ENCODE assay signal across 18 cellular contexts in the genomic region with DNA sequence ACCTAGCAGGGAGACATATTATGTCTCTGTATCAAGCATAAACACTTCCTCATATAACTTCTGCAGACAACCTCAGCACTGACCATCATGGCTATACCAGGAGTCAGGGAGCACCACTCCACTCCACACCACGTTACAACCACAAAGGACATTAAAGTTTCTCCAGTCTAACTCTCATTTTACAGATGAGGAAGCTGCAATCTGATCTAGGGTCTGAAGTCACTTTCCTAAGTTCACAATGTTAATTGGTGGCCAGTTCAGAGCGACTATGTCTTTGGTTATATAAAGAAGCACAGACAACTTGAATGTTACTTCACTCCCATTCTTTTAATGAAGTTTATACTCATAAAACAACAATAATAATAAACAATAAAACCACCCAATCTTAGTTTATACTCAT.
DNase-seq lines count a peak whose midpoint lies in the region; ATAC-seq and TF ChIP-seq lines count a peak whose summit lies in the region.
"Had no signal": no experiment of that assay in that cellular context is flagged by ENCODE, and none has a peak within 500 bp of the region (broad histone marks: within the 10 kb centered on the region; RNA-seq: fewer than 3 reads in every experiment).

No MANE protein-coding gene starts in this region.

- TF ChIP-seq RAD21 in IMR-90 (IDR thresholded peaks at IDR 0.05; ENCODE audit: low read length): no peak

- WGBS in IMR-90 (ENCODE audit: extremely low coverage in 2 of 2, insufficient read length in 1 of 2), 2 experiments: no CpG with 5 or more reads among the region's 2 CpGs

- BruUV-seq in IMR-90 (replicated peaks; lab: Mats Ljungman, UMichigan): no TSS peak

- H3K4me3 ChIP-seq in IMR-90 (ENCODE audit: insufficient read depth, low read depth, low read length) (no peak overlapping the region), OCI-LY1 (ENCODE audit: low read depth, low read length, poor library complexity, severe bottlenecking) (no peak overlapping the region), fibroblast of villous mesenchyme (ENCODE audit: low read depth, low read length) (no peak overlapping the region), GM23338 (no peak overlapping the region)
- H3K4me3 ChIP-seq: GM12878 had no signal

- no peaks in the 10 kb centered on the region for H3K9me2 ChIP-seq in OCI-LY1 (ENCODE audit: low read depth, low read length)
- H3K9me2 ChIP-seq in GM23338 (ENCODE audit: insufficient read depth): no peaks in the 10 kb centered on the region

- peak overlapping the region in 1 of 2 experiments; percentile 43; a peak in 1 of 4 replicates for H4K8ac ChIP-seq in IMR-90 (ENCODE audit: low read depth in 2 of 2, low read length in 2 of 2)

- TF ChIP-seq POLR2A in IMR-90 (IDR thresholded peaks at IDR 0.05; ENCODE audit: low read depth, low read length): no peak

- in situ Hi-C loops in IMR-90 (cut with MboI; ENCODE audit: low sequenced_read_pairs) (no loop called here), GM13976 (cut with MboI; ENCODE audit: low sequenced_read_pairs, unreplicated experiment) (no loop called here)

- H3K9ac ChIP-seq in IMR-90 (ENCODE audit: low read depth, low read length): no peak overlapping the region
- H3K9ac ChIP-seq in OCI-LY1 (ENCODE audit: low read length): peak overlapping the region; percentile 54; the same call in 1 of the 2 replicates

- H3K4me1 ChIP-seq in IMR-90 (ENCODE audit: control insufficient read depth, insufficient read depth, low read length): peaks cover 6% of the 10 kb centered on the region
- peaks cover 66% of the 10 kb centered on the region for H3K4me1 ChIP-seq in OCI-LY1 (ENCODE audit: insufficient read depth, low read length, severe bottlenecking)
- no peaks in the 10 kb centered on the region for H3K4me1 ChIP-seq in GM23338 (ENCODE audit: insufficient read depth)
- H3K4me1 ChIP-seq: Caco-2 had no signal

- H3K27ac Mint-ChIP-seq in GM23338: no peak overlapping the region
- H3K27ac Mint-ChIP-seq: CD4-positive, CD25-positive, alpha-beta regulatory T cell; CD8-positive, alpha-beta memory T cell; HFFc6; IgD-negative memory B cell had no signal

- H3K4ac ChIP-seq in IMR-90 (ENCODE audit: low read depth, low read length): no peak overlapping the region

- ATAC-seq in IMR-90 (ENCODE audit: low read depth) (no peak), GM23338 (no peak), HG02571 (IDR thresholded peaks at IDR 0.05; ENCODE audit: unreplicated experiment) (no peak)
- ATAC-seq: GM12878 had no signal

- H2BK20ac ChIP-seq in IMR-90 (ENCODE audit: low read depth, low read length): peak overlapping the region; percentile 9; the same call in 1 of the 2 replicates

- intact Hi-C loops in IMR-90 (cut with micrococcal nuclease): no loop called here

- H2AFZ ChIP-seq in IMR-90 (replicated peaks; ENCODE audit: low read length, poor library complexity): no peak overlapping the region
- H2AFZ ChIP-seq in OCI-LY1 (ENCODE audit: low read length): peak overlapping the region; percentile 77
- H2AFZ ChIP-seq in GM23338: no peak overlapping the region

- DNase-seq in IMR-90: no peak
- peak; percentile 63 for DNase-seq in fibroblast of villous mesenchyme (ENCODE audit: low read depth)
- no peak for DNase-seq in NCI-H1436 treated with DMSO at 0.1 percent for 48 hours (lab: John Stamatoyannopoulos, UW)
- DNase-seq in GM23338 (ENCODE audit: low spot score): no peak
- DNase-seq in GM13976 (ENCODE audit: low spot score): no peak
- DNase-seq: ACHN; BE2C; C1 segment of cervical spinal cord; Caco-2; CD4-positive, CD25-positive, alpha-beta regulatory T cell; CD8-positive, alpha-beta memory T cell; HCEC 1CT; HFFc6; KBM-7 had no signal

- H3K56ac ChIP-seq in IMR-90 (ENCODE audit: extremely low read depth, insufficient read depth, low read length): no peak overlapping the region

- H3K27ac ChIP-seq in IMR-90 (ENCODE audit: insufficient read depth, low read length) (no peak overlapping the region), OCI-LY1 (ENCODE audit: low read depth, low read length, poor library complexity, severe bottlenecking) (peak overlapping the region; percentile 85), GM23338 (ENCODE audit: low read depth) (no peak overlapping the region)

- H3K9me3 Mint-ChIP-seq in GM23338: no peaks in the 10 kb centered on the region
- H3K9me3 Mint-ChIP-seq: CD4-positive, CD25-positive, alpha-beta regulatory T cell; CD8-positive, alpha-beta memory T cell; HFFc6 had no signal

- 0 out of 2 replicates have a peak, but pooled peaks cover 2% of the 10 kb centered on the region for H3K9me1 ChIP-seq in IMR-90 (ENCODE audit: insufficient read depth, low read length)

- no peak overlapping the region for H3K23ac ChIP-seq in IMR-90 (ENCODE audit: low read depth, low read length)

- no peak overlapping the region; the same call in 1 of the 2 replicates for H4K5ac ChIP-seq in IMR-90 (ENCODE audit: low read depth, low read length)

- CTCF ChIA-PET in IMR-90 (lab: Yijun Ruan, JAX): no interaction called here

- no peaks in the 10 kb centered on the region for H3K79me1 ChIP-seq in IMR-90 (ENCODE audit: low read depth in 1 of 2, low read length in 2 of 2)

- peak overlapping the region; percentile 67; the same call in 1 of the 2 replicates for H3K18ac ChIP-seq in IMR-90 (ENCODE audit: low read depth, low read length)

- no peaks in the 10 kb centered on the region for H3K27me3 Mint-ChIP-seq in GM23338 (ENCODE audit: insufficient read depth, low read depth, poor library complexity)
- H3K27me3 Mint-ChIP-seq: CD8-positive, alpha-beta memory T cell; IgD-negative memory B cell had no signal

- no peaks in the 10 kb centered on the region for H3K36me3 Mint-ChIP-seq in GM23338 (ENCODE audit: low read depth)
- H3K36me3 Mint-ChIP-seq: CD4-positive, CD25-positive, alpha-beta regulatory T cell; CD8-positive, alpha-beta memory T cell; IgD-negative memory B cell had no signal

- no peak overlapping the region for H2AK9ac ChIP-seq in IMR-90 (replicated peaks; ENCODE audit: low read depth, low read length, poor library complexity)

- peak overlapping the region; percentile 69; the same call in 1 of the 2 replicates for H2AK5ac ChIP-seq in IMR-90 (ENCODE audit: low read depth, low read length)

- peaks cover 3% of the 10 kb centered on the region; the same call in 2 of the 3 replicates for H3K4me1 Mint-ChIP-seq in GM23338
- H3K4me1 Mint-ChIP-seq: IgD-negative memory B cell had no signal

- H3F3A ChIP-seq in OCI-LY1 (ENCODE audit: insufficient read depth, low read length) (0 out of 2 replicates have a peak, but pooled peaks cover 4% of the 10 kb centered on the region), GM23338 (replicated peaks; ENCODE audit: low read depth) (no peaks in the 10 kb centered on the region)

- no peak overlapping the region for H2BK15ac ChIP-seq in IMR-90 (ENCODE audit: low read depth, low read length)

- H3K9me3 ChIP-seq in IMR-90 (ENCODE audit: control insufficient read depth, insufficient read depth, low read length) (no peaks in the 10 kb centered on the region), OCI-LY1 (ENCODE audit: low read length) (peaks cover 5% of the 10 kb centered on the region; the same call in 1 of the 2 replicates)
- H3K9me3 ChIP-seq: BE2C, Caco-2 had no signal

- no peak overlapping the region for H3K4me3 Mint-ChIP-seq in GM23338
- H3K4me3 Mint-ChIP-seq: CD4-positive, CD25-positive, alpha-beta regulatory T cell; CD8-positive, alpha-beta memory T cell; HFFc6; IgD-negative memory B cell had no signal

- H2BK5ac ChIP-seq in IMR-90 (ENCODE audit: low read depth, low read length, poor library complexity, severe bottlenecking): no peak overlapping the region

- H3K4me2 ChIP-seq in IMR-90 (ENCODE audit: low read depth, low read length) (no peak overlapping the region), OCI-LY1 (ENCODE audit: low read length) (peak overlapping the region; percentile 55; the same call in 1 of the 2 replicates), GM23338 (no peak overlapping the region)

- peak overlapping the region; percentile 44; the same call in 1 of the 2 replicates for H2BK120ac ChIP-seq in IMR-90 (ENCODE audit: low read depth, low read length)

- H3K79me2 ChIP-seq in OCI-LY1 (ENCODE audit: insufficient read depth, low read length): no peaks in the 10 kb centered on the region
- H3K79me2 ChIP-seq in GM23338 (replicated peaks; ENCODE audit: insufficient read depth): no peaks in the 10 kb centered on the region

- H4K20me1 ChIP-seq in IMR-90 (ENCODE audit: insufficient read depth, low read length) (no peaks in the 10 kb centered on the region), OCI-LY1 (ENCODE audit: insufficient read depth, low read length) (no peaks in the 10 kb centered on the region), GM23338 (replicated peaks; ENCODE audit: insufficient read depth) (no peaks in the 10 kb centered on the region)

- H3K14ac ChIP-seq in IMR-90 (replicated peaks; ENCODE audit: low read depth, low read length): no peak overlapping the region

- H3K36me3 ChIP-seq in IMR-90 (ENCODE audit: control insufficient read depth, insufficient read depth, low read length) (no peaks in the 10 kb centered on the region), OCI-LY1 (ENCODE audit: insufficient read depth, low read length) (no peaks in the 10 kb centered on the region), GM23338 (ENCODE audit: insufficient read depth) (no peaks in the 10 kb centered on the region)
- H3K36me3 ChIP-seq: BE2C had no signal

- TF ChIP-seq CTCF in IMR-90 (conservative IDR thresholded peaks at IDR 0.05; ENCODE audit: low read depth, low read length) (no peak), OCI-LY1 (IDR thresholded peaks at IDR 0.05; ENCODE audit: low read length) (no peak), fibroblast of villous mesenchyme (IDR thresholded peaks at IDR 0.05; ENCODE audit: insufficient read depth, low read depth, low read length) (no peak), GM23338 (conservative IDR thresholded peaks at IDR 0.05; ENCODE audit: low read depth in 2 of 2) (no peak), GM13976 (IDR thresholded peaks at IDR 0.05; ENCODE audit: borderline replicate concordance, control extremely low read depth, extremely low read depth, insufficient read depth, missing control alignments) (no peak)

- dilution Hi-C loops in IMR-90 (cut with HindIII; ENCODE audit: low sequenced_read_pairs, unreplicated experiment): no loop called here

- POLR2A ChIA-PET in IMR-90 (lab: Charles Lee; ENCODE audit: unreplicated experiment): no interaction called here

- H4K91ac ChIP-seq in IMR-90 (ENCODE audit: insufficient read depth, low read depth, low read length): peak overlapping the region; percentile 24; the same call in 1 of the 2 replicates

- H3K27me3 ChIP-seq in IMR-90 (ENCODE audit: control insufficient read depth, insufficient read depth, low read length): no peaks in the 10 kb centered on the region
- no peaks in the 10 kb centered on the region for H3K27me3 ChIP-seq in OCI-LY1 (ENCODE audit: insufficient read depth, low read length)
- no peaks in the 10 kb centered on the region for H3K27me3 ChIP-seq in GM23338 (ENCODE audit: insufficient read depth)
- H3K27me3 ChIP-seq: BE2C had no signal

TF ChIP-seq in IMR-90, 13 proteins besides CTCF, POLR2A, EP300 and RAD21:
- TF ChIP-seq NFE2L2 (IDR thresholded peaks at IDR 0.05; ENCODE audit: low read depth, low read length) (no peak), RCOR1 (IDR thresholded peaks at IDR 0.05; ENCODE audit: insufficient replicate concordance, low read length) (no peak)

TF ChIP-seq in GM23338, 12 proteins besides CTCF, POLR2A, EP300 and RAD21 (continues in another document):
- TF ChIP-seq ZNF331 (CRISPR knock-in tag; IDR thresholded peaks at IDR 0.05; ENCODE audit: low read depth): no peak
- no peak for TF ChIP-seq NANOG (IDR thresholded peaks at IDR 0.05; ENCODE audit: borderline replicate concordance)
